ENCODE assay signal across 20 cellular contexts in genomic region chr16:85342348-85342747, GRCh38.
"Had no signal": no experiment of that assay in that cellular context is flagged by ENCODE, and none has a peak within 500 bp of the region (broad histone marks: within the 10 kb centered on the region; RNA-seq: fewer than 3 reads in every experiment).

No MANE protein-coding gene starts in this region.

- H3K9me3 ChIP-seq: colonic mucosa, heart left ventricle, mucosa of descending colon, psoas muscle, sigmoid colon, upper lobe of left lung, uterus had no signal

- H3K4me3 Mint-ChIP-seq: naive thymus-derived CD8-positive, alpha-beta T cell; neural crest cell had no signal

- H3K27ac ChIP-seq: colonic mucosa, heart left ventricle, parathyroid adenoma, psoas muscle, sigmoid colon, skin epidermis, upper lobe of left lung, uterus had no signal

- DNase-seq: colonic mucosa; dermis blood vessel endothelial cell; erythroblast; foreskin melanocyte; hypothalamus; kidney glomerular epithelial cell; mammary epithelial cell; mucosa of descending colon; naive thymus-derived CD8-positive, alpha-beta T cell; occipital lobe; psoas muscle; sigmoid colon; stimulated activated CD4-positive, alpha-beta T cell treated with anti-CD3 and anti-CD28 coated beads, Interleukin-2, amount 100 ng/mL, for 24 hours; stimulated activated naive CD4-positive, alpha-beta T cell; upper lobe of left lung; uterus had no signal

- H3K4me1 ChIP-seq: colonic mucosa, heart left ventricle, parathyroid adenoma, psoas muscle, sigmoid colon, upper lobe of left lung, uterus had no signal

- H3K4me3 ChIP-seq: colonic mucosa, heart left ventricle, mucosa of descending colon, psoas muscle, sigmoid colon, skin epidermis, upper lobe of left lung, uterus had no signal

- H3K36me3 ChIP-seq: colonic mucosa, heart left ventricle, sigmoid colon, upper lobe of left lung, uterus had no signal

- ATAC-seq: heart left ventricle; mucosa of descending colon; naive thymus-derived CD8-positive, alpha-beta T cell; psoas muscle had no signal

- H3K36me3 Mint-ChIP-seq: naive thymus-derived CD8-positive, alpha-beta T cell had no signal

- H3K27me3 ChIP-seq: colonic mucosa, heart left ventricle, sigmoid colon, upper lobe of left lung, uterus had no signal

- H2AFZ ChIP-seq: parathyroid adenoma had no signal
